ENCODE assay signal across 1 cellular context in the genomic region with DNA sequence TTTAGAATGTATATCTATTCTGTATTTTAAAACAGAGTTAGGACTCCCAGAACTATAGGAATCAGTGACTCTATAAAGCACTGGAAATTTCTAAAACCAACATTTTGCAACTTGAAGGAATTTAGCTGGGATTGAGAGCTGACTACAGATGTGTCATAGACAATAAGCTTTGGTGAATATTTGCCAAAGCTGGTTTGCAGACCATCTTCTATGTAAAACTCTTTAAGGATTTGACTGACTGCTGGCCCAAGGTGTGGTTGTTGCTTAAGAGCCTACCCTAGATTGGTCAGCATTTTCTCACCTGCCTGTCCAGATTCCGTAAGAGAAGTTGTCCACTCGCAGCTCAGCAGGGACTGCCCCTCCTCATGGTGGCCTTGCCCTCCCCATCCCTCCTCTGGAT.
TF ChIP-seq lines count a peak whose summit lies in the region.

No MANE protein-coding gene starts in this region.

TF ChIP-seq in WTC11, 78 proteins besides CTCF, POLR2A, EP300 and RAD21:
- no peak for TF ChIP-seq NR1H2 (CRISPR knock-in tag; IDR thresholded peaks at IDR 0.05)
- no peak for TF ChIP-seq ZNF263 (CRISPR knock-in tag; IDR thresholded peaks at IDR 0.05; ENCODE audit: low read depth)
- TF ChIP-seq FOXK1 (CRISPR knock-in tag; IDR thresholded peaks at IDR 0.05), result no peak
- TF ChIP-seq MYBL2 (CRISPR knock-in tag; IDR thresholded peaks at IDR 0.05), result no peak
- no peak for TF ChIP-seq ZNF232 (CRISPR knock-in tag; IDR thresholded peaks at IDR 0.05)
- no peak for TF ChIP-seq MXD4 (CRISPR knock-in tag; IDR thresholded peaks at IDR 0.05; ENCODE audit: borderline replicate concordance)
- TF ChIP-seq, protein P1, sequence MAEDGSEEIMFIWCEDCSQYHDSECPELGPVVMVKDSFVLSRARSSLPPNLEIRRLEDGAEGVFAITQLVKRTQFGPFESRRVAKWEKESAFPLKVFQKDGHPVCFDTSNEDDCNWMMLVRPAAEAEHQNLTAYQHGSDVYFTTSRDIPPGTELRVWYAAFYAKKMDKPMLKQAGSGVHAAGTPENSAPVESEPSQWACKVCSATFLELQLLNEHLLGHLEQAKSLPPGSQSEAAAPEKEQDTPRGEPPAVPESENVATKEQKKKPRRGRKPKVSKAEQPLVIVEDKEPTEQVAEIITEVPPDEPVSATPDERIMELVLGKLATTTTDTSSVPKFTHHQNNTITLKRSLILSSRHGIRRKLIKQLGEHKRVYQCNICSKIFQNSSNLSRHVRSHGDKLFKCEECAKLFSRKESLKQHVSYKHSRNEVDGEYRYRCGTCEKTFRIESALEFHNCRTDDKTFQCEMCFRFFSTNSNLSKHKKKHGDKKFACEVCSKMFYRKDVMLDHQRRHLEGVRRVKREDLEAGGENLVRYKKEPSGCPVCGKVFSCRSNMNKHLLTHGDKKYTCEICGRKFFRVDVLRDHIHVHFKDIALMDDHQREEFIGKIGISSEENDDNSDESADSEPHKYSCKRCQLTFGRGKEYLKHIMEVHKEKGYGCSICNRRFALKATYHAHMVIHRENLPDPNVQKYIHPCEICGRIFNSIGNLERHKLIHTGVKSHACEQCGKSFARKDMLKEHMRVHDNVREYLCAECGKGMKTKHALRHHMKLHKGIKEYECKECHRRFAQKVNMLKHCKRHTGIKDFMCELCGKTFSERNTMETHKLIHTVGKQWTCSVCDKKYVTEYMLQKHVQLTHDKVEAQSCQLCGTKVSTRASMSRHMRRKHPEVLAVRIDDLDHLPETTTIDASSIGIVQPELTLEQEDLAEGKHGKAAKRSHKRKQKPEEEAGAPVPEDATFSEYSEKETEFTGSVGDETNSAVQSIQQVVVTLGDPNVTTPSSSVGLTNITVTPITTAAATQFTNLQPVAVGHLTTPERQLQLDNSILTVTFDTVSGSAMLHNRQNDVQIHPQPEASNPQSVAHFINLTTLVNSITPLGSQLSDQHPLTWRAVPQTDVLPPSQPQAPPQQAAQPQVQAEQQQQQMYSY (CRISPR knock-in tag; IDR thresholded peaks at IDR 0.05), result no peak
- no peak for TF ChIP-seq CREB1 (CRISPR knock-in tag; IDR thresholded peaks at IDR 0.05)
- TF ChIP-seq TEAD4 (CRISPR knock-in tag; IDR thresholded peaks at IDR 0.05), result no peak
- TF ChIP-seq, protein P2, sequence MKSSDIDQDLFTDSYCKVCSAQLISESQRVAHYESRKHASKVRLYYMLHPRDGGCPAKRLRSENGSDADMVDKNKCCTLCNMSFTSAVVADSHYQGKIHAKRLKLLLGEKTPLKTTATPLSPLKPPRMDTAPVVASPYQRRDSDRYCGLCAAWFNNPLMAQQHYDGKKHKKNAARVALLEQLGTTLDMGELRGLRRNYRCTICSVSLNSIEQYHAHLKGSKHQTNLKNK (CRISPR knock-in tag; IDR thresholded peaks at IDR 0.05), result no peak
- TF ChIP-seq, protein P3, sequence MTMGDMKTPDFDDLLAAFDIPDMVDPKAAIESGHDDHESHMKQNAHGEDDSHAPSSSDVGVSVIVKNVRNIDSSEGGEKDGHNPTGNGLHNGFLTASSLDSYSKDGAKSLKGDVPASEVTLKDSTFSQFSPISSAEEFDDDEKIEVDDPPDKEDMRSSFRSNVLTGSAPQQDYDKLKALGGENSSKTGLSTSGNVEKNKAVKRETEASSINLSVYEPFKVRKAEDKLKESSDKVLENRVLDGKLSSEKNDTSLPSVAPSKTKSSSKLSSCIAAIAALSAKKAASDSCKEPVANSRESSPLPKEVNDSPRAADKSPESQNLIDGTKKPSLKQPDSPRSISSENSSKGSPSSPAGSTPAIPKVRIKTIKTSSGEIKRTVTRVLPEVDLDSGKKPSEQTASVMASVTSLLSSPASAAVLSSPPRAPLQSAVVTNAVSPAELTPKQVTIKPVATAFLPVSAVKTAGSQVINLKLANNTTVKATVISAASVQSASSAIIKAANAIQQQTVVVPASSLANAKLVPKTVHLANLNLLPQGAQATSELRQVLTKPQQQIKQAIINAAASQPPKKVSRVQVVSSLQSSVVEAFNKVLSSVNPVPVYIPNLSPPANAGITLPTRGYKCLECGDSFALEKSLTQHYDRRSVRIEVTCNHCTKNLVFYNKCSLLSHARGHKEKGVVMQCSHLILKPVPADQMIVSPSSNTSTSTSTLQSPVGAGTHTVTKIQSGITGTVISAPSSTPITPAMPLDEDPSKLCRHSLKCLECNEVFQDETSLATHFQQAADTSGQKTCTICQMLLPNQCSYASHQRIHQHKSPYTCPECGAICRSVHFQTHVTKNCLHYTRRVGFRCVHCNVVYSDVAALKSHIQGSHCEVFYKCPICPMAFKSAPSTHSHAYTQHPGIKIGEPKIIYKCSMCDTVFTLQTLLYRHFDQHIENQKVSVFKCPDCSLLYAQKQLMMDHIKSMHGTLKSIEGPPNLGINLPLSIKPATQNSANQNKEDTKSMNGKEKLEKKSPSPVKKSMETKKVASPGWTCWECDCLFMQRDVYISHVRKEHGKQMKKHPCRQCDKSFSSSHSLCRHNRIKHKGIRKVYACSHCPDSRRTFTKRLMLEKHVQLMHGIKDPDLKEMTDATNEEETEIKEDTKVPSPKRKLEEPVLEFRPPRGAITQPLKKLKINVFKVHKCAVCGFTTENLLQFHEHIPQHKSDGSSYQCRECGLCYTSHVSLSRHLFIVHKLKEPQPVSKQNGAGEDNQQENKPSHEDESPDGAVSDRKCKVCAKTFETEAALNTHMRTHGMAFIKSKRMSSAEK (CRISPR knock-in tag; IDR thresholded peaks at IDR 0.05; ENCODE audit: borderline replicate concordance), result no peak
- TF ChIP-seq, protein P4, sequence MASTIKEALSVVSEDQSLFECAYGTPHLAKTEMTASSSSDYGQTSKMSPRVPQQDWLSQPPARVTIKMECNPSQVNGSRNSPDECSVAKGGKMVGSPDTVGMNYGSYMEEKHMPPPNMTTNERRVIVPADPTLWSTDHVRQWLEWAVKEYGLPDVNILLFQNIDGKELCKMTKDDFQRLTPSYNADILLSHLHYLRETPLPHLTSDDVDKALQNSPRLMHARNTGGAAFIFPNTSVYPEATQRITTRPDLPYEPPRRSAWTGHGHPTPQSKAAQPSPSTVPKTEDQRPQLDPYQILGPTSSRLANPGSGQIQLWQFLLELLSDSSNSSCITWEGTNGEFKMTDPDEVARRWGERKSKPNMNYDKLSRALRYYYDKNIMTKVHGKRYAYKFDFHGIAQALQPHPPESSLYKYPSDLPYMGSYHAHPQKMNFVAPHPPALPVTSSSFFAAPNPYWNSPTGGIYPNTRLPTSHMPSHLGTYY (CRISPR knock-in tag; IDR thresholded peaks at IDR 0.05), result no peak
- TF ChIP-seq FOXJ3 (CRISPR knock-in tag; IDR thresholded peaks at IDR 0.05; ENCODE audit: borderline replicate concordance), result no peak
- TF ChIP-seq OVOL2 (CRISPR knock-in tag; IDR thresholded peaks at IDR 0.05; ENCODE audit: borderline replicate concordance), result no peak
- TF ChIP-seq, protein P5, sequence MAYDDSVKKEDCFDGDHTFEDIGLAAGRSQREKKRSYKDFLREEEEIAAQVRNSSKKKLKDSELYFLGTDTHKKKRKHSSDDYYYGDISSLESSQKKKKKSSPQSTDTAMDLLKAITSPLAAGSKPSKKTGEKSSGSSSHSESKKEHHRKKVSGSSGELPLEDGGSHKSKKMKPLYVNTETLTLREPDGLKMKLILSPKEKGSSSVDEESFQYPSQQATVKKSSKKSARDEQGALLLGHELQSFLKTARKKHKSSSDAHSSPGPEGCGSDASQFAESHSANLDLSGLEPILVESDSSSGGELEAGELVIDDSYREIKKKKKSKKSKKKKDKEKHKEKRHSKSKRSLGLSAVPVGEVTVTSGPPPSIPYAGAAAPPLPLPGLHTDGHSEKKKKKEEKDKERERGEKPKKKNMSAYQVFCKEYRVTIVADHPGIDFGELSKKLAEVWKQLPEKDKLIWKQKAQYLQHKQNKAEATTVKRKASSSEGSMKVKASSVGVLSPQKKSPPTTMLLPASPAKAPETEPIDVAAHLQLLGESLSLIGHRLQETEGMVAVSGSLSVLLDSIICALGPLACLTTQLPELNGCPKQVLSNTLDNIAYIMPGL (CRISPR knock-in tag; IDR thresholded peaks at IDR 0.05), result no peak
- TF ChIP-seq TP53 (CRISPR knock-in tag; IDR thresholded peaks at IDR 0.05), result no peak
- no peak for TF ChIP-seq CREM (CRISPR knock-in tag; IDR thresholded peaks at IDR 0.05)
- TF ChIP-seq, protein P6, sequence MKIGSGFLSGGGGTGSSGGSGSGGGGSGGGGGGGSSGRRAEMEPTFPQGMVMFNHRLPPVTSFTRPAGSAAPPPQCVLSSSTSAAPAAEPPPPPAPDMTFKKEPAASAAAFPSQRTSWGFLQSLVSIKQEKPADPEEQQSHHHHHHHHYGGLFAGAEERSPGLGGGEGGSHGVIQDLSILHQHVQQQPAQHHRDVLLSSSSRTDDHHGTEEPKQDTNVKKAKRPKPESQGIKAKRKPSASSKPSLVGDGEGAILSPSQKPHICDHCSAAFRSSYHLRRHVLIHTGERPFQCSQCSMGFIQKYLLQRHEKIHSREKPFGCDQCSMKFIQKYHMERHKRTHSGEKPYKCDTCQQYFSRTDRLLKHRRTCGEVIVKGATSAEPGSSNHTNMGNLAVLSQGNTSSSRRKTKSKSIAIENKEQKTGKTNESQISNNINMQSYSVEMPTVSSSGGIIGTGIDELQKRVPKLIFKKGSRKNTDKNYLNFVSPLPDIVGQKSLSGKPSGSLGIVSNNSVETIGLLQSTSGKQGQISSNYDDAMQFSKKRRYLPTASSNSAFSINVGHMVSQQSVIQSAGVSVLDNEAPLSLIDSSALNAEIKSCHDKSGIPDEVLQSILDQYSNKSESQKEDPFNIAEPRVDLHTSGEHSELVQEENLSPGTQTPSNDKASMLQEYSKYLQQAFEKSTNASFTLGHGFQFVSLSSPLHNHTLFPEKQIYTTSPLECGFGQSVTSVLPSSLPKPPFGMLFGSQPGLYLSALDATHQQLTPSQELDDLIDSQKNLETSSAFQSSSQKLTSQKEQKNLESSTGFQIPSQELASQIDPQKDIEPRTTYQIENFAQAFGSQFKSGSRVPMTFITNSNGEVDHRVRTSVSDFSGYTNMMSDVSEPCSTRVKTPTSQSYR (CRISPR knock-in tag; IDR thresholded peaks at IDR 0.05), result no peak
